In genomic region chr6:132867055-132867454, GRCh38 we compare ENCODE assay signal across 19 cellular contexts. TPM values are rescaled to one million over a fixed set of nuclear protein-coding genes. Genes with fewer than 3 reads are reported as not detected.
DNase-seq lines count a peak whose midpoint lies in the region; ATAC-seq and TF ChIP-seq lines count a peak whose summit lies in the region.
"Had no signal": no experiment of that assay in that cellular context is flagged by ENCODE, and none has a peak within 500 bp of the region (broad histone marks: within the 10 kb centered on the region; RNA-seq: fewer than 3 reads in every experiment).

No MANE protein-coding gene starts in this region.

- H3K9me3 ChIP-seq in cardiac muscle cell (ENCODE audit: low read depth) (no peaks in the 10 kb centered on the region), fibroblast of lung (ENCODE audit: control insufficient read depth, insufficient read depth, low read depth, low read length) (no peaks in the 10 kb centered on the region)
- H3K9me3 ChIP-seq: HAP-1, SJCRH30 had no signal

- TF ChIP-seq CTCF in cardiac muscle cell (IDR thresholded peaks at IDR 0.05; ENCODE audit: low read depth, low read length) (no peak), fibroblast of lung (conservative IDR thresholded peaks at IDR 0.05 in 1 of 2, IDR thresholded peaks at IDR 0.05 in 1 of 2; ENCODE audit: low read depth in 1 of 2, low read length in 2 of 2) (no peak)

- intact Hi-C loops in Right ventricle myocardium inferior (cut with DNase I), result no loop called here

- ATAC-seq in Right ventricle myocardium inferior (no peak), GM19351 (IDR thresholded peaks at IDR 0.05; ENCODE audit: unreplicated experiment) (no peak)

- H3K9ac ChIP-seq in fibroblast of lung (ENCODE audit: insufficient read depth, low read length), result no peak overlapping the region

- no peaks in the 10 kb centered on the region for H3K36me3 ChIP-seq in cardiac muscle cell
- no peaks in the 10 kb centered on the region for H3K36me3 ChIP-seq in fibroblast of lung (ENCODE audit: control insufficient read depth, insufficient read depth, low read length)
- H3K36me3 ChIP-seq: HAP-1, SJCRH30 had no signal

- no peak overlapping the region for H3K4me2 ChIP-seq in fibroblast of lung (ENCODE audit: extremely low read depth, insufficient read depth, low read length)

- H3K27ac ChIP-seq in cardiac muscle cell (no peak overlapping the region), fibroblast of lung (ENCODE audit: insufficient read depth, low read length) (no peak overlapping the region)
- H3K27ac ChIP-seq: SJCRH30 had no signal

- no peaks in the 10 kb centered on the region for H4K20me1 ChIP-seq in fibroblast of lung (ENCODE audit: control insufficient read depth, extremely low read depth, insufficient read depth, low read length)

- no peaks in the 10 kb centered on the region for H3K27me3 ChIP-seq in cardiac muscle cell
- peaks cover 2% of the 10 kb centered on the region for H3K27me3 ChIP-seq in fibroblast of lung (ENCODE audit: control insufficient read depth, insufficient read depth, low read length)
- H3K27me3 ChIP-seq: SJCRH30 had no signal

- H3K79me2 ChIP-seq in fibroblast of lung (ENCODE audit: control insufficient read depth, insufficient read depth, low read length), result no peaks in the 10 kb centered on the region

- H3K4me1 ChIP-seq in cardiac muscle cell (ENCODE audit: low read depth), result peaks cover 10% of the 10 kb centered on the region
- H3K4me1 ChIP-seq in fibroblast of lung (ENCODE audit: control insufficient read depth, extremely low read depth, insufficient read depth, low read length), result no peaks in the 10 kb centered on the region
- H3K4me1 ChIP-seq: SJCRH30 had no signal

- DNase-seq in cardiac muscle cell (ENCODE audit: low read depth in 1 of 2, low spot score in 1 of 2), result peak; percentile 46 to 58
- DNase-seq in Right ventricle myocardium inferior (ENCODE audit: missing footprints), result no peak
- peak; percentile 1 to 9 for DNase-seq in fibroblast of lung (ENCODE audit: low read depth in 2 of 2)
- peak; percentile 10 for DNase-seq in mucosa of gallbladder (ENCODE audit: low spot score)
- DNase-seq in HT-29 (ENCODE audit: low spot score), result no peak
- DNase-seq in activated CD4-positive, CD25-positive, alpha-beta regulatory T cell treated with anti-CD3 and anti-CD28 coated beads, Interleukin-2, amount 50 U/mL, for 72 hours, result no peak
- DNase-seq in stimulated activated naive CD4-positive, alpha-beta T cell treated with Interleukin-2 at 50 U/mL for 16 hours (lab: John Stamatoyannopoulos, UW), result no peak
- DNase-seq: 8988T; CD4-positive, alpha-beta memory T cell; Kasumi-1; MM.1S; NCI-H1105 treated with DMSO at 0.1 percent for 48 hours; NCI-H1694 treated with DMSO at 0.1 percent for 48 hours; NCI-H2107; NCI-H69; RPMI8226; SJCRH30 had no signal

- H3K4me3 ChIP-seq in cardiac muscle cell (no peak overlapping the region), fibroblast of lung (replicated peaks in 1 of 4; ENCODE audit: control extremely low read depth in 1 of 4, insufficient read depth in 1 of 4, low read depth in 3 of 4, low read length in 4 of 4) (no peak overlapping the region)
- H3K4me3 ChIP-seq: HAP-1, SJCRH30 had no signal

- no peak overlapping the region for H2AFZ ChIP-seq in fibroblast of lung (ENCODE audit: low read length)

RNA-seq across cellular contexts. Expression of gene RPS12, which starts 52.7 kb away (rescaled TPM):
- 579 and 830 TPM in 2 replicates for total RNA-seq in cardiac muscle cell
- 348 and 386 TPM in 2 replicates for polyA plus RNA-seq in cardiac muscle cell
- total RNA-seq in Right ventricle myocardium inferior, result 561 TPM
- total RNA-seq in fibroblast of lung, result 1,467 and 1,811 TPM in 2 replicates
- polyA plus RNA-seq in fibroblast of lung, result 3,327 and 3,609 TPM in 2 replicates
- 3,229 and 3,256 TPM in 2 replicates for polyA plus RNA-seq in fibroblast of lung (2012)
- polyA minus RNA-seq in fibroblast of lung (ENCODE audit: low replicate concordance), result 1,163 and 1,270 TPM in 2 replicates
- 638 TPM for total RNA-seq in mucosa of gallbladder
- 1,453 and 1,505 TPM in 2 replicates for total RNA-seq in HT-29 (2014; rRNA removed; shearing (Covaris generic))

Comparison
In these comparisons a context has a peak if more than half of its experiments do, and no peak if none do; other contexts are left out.
1. DNase-seq: peak in cardiac muscle cell (2 of 2), fibroblast of lung (2 of 2) and mucosa of gallbladder (single experiment); none in Right ventricle myocardium inferior (single experiment), HT-29 (single experiment), activated CD4-positive, CD25-positive, alpha-beta regulatory T cell treated with anti-CD3 and anti-CD28 coated beads, Interleukin-2, amount 50 U/mL, for 72 hours (single experiment) and stimulated activated naive CD4-positive, alpha-beta T cell treated with Interleukin-2 at 50 U/mL for 16 hours (single experiment).